Comparison of ENCODE assay signal across 18 cellular contexts in the genomic region with DNA sequence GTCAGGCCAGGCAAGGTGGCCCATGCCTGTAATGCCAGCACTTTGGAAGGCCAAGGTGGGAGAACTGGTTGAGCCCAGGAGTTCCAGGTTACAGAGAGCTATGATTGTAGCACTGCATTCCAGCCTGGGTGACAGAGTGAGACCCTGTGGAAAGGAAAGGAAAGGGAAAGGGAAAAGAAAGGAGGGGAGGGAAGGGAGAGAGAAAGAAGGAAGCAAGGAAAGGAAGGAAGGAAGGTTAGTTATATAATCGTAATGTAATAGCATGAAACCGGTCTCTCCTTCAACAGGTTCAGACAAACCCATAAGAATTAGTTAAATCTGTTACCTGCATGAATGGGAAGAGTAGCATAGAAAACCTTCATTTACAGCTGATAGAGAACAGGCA. TPM values are rescaled to one million over a fixed set of nuclear protein-coding genes. Genes with fewer than 3 reads are reported as not detected.
A peak's percentile ranks its signal among the peaks of the same experiment; 100 is the strongest.
DNase-seq lines count a peak whose midpoint lies in the region; ATAC-seq and TF ChIP-seq lines count a peak whose summit lies in the region.
"Had no signal": no experiment of that assay in that cellular context is flagged by ENCODE, and none has a peak within 500 bp of the region (broad histone marks: within the 10 kb centered on the region; RNA-seq: fewer than 3 reads in every experiment).

No MANE protein-coding gene starts in this region.

- H3K4me1 Mint-ChIP-seq in HFFc6 (ENCODE audit: low read depth) (peaks cover 20% of the 10 kb centered on the region), naive B cell (peaks cover 16 to 29% (median 25%) of the 10 kb centered on the region in 3 donors)
- H3K4me1 Mint-ChIP-seq in activated T-cell treated with anti-CD3 and anti-CD28 coated beads, Interleukin-2, amount 50 U/mL, for 72 hours (ENCODE audit: low read depth) = peaks cover 24% of the 10 kb centered on the region

- H3K36me3 ChIP-seq in body of pancreas (replicated peaks in 1 of 2; ENCODE audit: insufficient read depth in 1 of 2, low read depth in 2 of 2) (no peaks in the 10 kb centered on the region), suprapubic skin (no peaks in the 10 kb centered on the region), heart left ventricle (no peaks in the 10 kb centered on the region)
- H3K36me3 ChIP-seq: right lobe of liver had no signal

- TF ChIP-seq EP300 in suprapubic skin (IDR thresholded peaks at IDR 0.05) = no peak

- intact Hi-C loops in body of pancreas (cut with DNase I) (no loop called here), heart left ventricle (cut with DNase I) (loop anchor here in 1 of 10 donors (10.0 kb wide), 1 partner anchor 52 kb away; no protein-coding TSS in a partner anchor)

- H3K27me3 ChIP-seq in body of pancreas (no peaks in the 10 kb centered on the region), suprapubic skin (no peaks in the 10 kb centered on the region), heart left ventricle (no peaks in the 10 kb centered on the region)
- H3K27me3 ChIP-seq: right lobe of liver had no signal

- peaks cover 76% of the 10 kb centered on the region for H3K4me1 ChIP-seq in body of pancreas
- peaks cover 66% of the 10 kb centered on the region for H3K4me1 ChIP-seq in suprapubic skin
- peaks cover 0 to 30% (median 18%) of the 10 kb centered on the region in 12 donors for H3K4me1 ChIP-seq in heart left ventricle

- ATAC-seq in body of pancreas (no peak), naive B cell (ENCODE audit: low read depth in 2 of 2) (no peak), HG03108 (IDR thresholded peaks at IDR 0.05; ENCODE audit: unreplicated experiment) (no peak), heart left ventricle (no peak)
- ATAC-seq in activated T-cell treated with anti-CD3 and anti-CD28 coated beads, Interleukin-2, amount 50 U/mL, for 72 hours (replicated peaks in 1 of 2) = no peak

- 65 to 66% methylated on average over 2 of the region's 2 CpGs for WGBS in body of pancreas, 2 donors
- 39% methylated on average over 2 of the region's 2 CpGs for whole genome bisulfite sequencing in suprapubic skin
- 62 to 70% (median 68%) methylated on average over 2 of the region's 2 CpGs for WGBS in heart left ventricle, 4 donors

- H3K27ac Mint-ChIP-seq in HFFc6 (0 out of 2 replicates have a peak overlapping the region, but pooled peaks have one; percentile 70), naive B cell (peak overlapping the region in 2 of 6 donors; percentile 16 to 25)
- H3K27ac Mint-ChIP-seq in activated T-cell treated with anti-CD3 and anti-CD28 coated beads, Interleukin-2, amount 50 U/mL, for 72 hours = no peak overlapping the region

- no peak for DNase-seq in HFFc6
- DNase-seq in body of pancreas = no peak
- DNase-seq in naive B cell = no peak
- DNase-seq in suprapubic skin (ENCODE audit: low spot score in 2 of 2) = no peak
- DNase-seq in activated T-cell treated with anti-CD3 and anti-CD28 coated beads, Interleukin-2, amount 50 U/mL, for 72 hours = no peak
- DNase-seq in heart left ventricle = no peak
- no peak for DNase-seq in glomerular visceral epithelial cell (ENCODE audit: extremely low spot score)
- DNase-seq: activated CD4-positive, alpha-beta T cell treated with anti-CD3 and anti-CD28 coated beads for 1 hour; activated effector memory CD4-positive, alpha-beta T cell treated with anti-CD3 and anti-CD28 coated beads, Interleukin-2, amount 50 U/mL, for 16 hours; AML-193; anterior cingulate cortex; cortex of kidney; kidney; NCI-H524 treated with DMSO at 0.1 percent for 48 hours; stimulated activated CD4-positive, alpha-beta T cell treated with anti-CD3 and anti-CD28 coated beads, Interleukin-1b, Interleukin-23, amount 100 ng/mL, for 48 hours had no signal

- TF ChIP-seq POLR2A in body of pancreas (IDR thresholded peaks at IDR 0.05) = no peak
- no peak for TF ChIP-seq POLR2A in suprapubic skin (IDR thresholded peaks at IDR 0.05)
- TF ChIP-seq POLR2A in heart left ventricle (IDR thresholded peaks at IDR 0.05) = no peak

- peak overlapping the region in 3 of 4 donors; percentile 81 to 96 (median 90) for H3K27ac ChIP-seq in body of pancreas
- H3K27ac ChIP-seq in suprapubic skin = peak overlapping the region; percentile 92
- H3K27ac ChIP-seq in heart left ventricle = no peak overlapping the region
- H3K27ac ChIP-seq: HL-60 had no signal

- H3K9me3 Mint-ChIP-seq in HFFc6 (no peaks in the 10 kb centered on the region), naive B cell (no peaks in the 10 kb centered on the region)
- no peaks in the 10 kb centered on the region for H3K9me3 Mint-ChIP-seq in activated T-cell treated with anti-CD3 and anti-CD28 coated beads, Interleukin-2, amount 50 U/mL, for 72 hours

- peak overlapping the region; percentile 74 for H3K4me3 Mint-ChIP-seq in HFFc6
- H3K4me3 Mint-ChIP-seq in naive B cell = peak overlapping the region in 6 of 8 donors; percentile 74 to 93 (median 86)
- peak overlapping the region in 1 of 2 donors; percentile 83 for H3K4me3 Mint-ChIP-seq in activated T-cell treated with anti-CD3 and anti-CD28 coated beads, Interleukin-2, amount 50 U/mL, for 72 hours

- no peaks in the 10 kb centered on the region for H3K36me3 Mint-ChIP-seq in HFFc6 (ENCODE audit: low read depth)
- no peaks in the 10 kb centered on the region for H3K36me3 Mint-ChIP-seq in naive B cell
- no peaks in the 10 kb centered on the region for H3K36me3 Mint-ChIP-seq in activated T-cell treated with anti-CD3 and anti-CD28 coated beads, Interleukin-2, amount 50 U/mL, for 72 hours (ENCODE audit: insufficient read depth in 2 of 2)

- peaks cover 1% of the 10 kb centered on the region; the same call in 1 of the 2 replicates for H3K27me3 Mint-ChIP-seq in HFFc6 (ENCODE audit: insufficient read depth)
- H3K27me3 Mint-ChIP-seq in naive B cell = no peaks in the 10 kb centered on the region
- H3K27me3 Mint-ChIP-seq in activated T-cell treated with anti-CD3 and anti-CD28 coated beads, Interleukin-2, amount 50 U/mL, for 72 hours (ENCODE audit: low read depth) = peaks cover 10% of the 10 kb centered on the region

- no peak overlapping the region for H3K4me3 ChIP-seq in body of pancreas
- no peak overlapping the region for H3K4me3 ChIP-seq in suprapubic skin
- no peak overlapping the region for H3K4me3 ChIP-seq in heart left ventricle

- no peak for TF ChIP-seq CTCF in HFFc6 (IDR thresholded peaks at IDR 0.05)
- TF ChIP-seq CTCF in body of pancreas (IDR thresholded peaks at IDR 0.05) = no peak
- TF ChIP-seq CTCF in suprapubic skin (IDR thresholded peaks at IDR 0.05) = no peak
- no peak for TF ChIP-seq CTCF in heart left ventricle (IDR thresholded peaks at IDR 0.05)

- H3K9me3 ChIP-seq in body of pancreas (no peaks in the 10 kb centered on the region), suprapubic skin (no peaks in the 10 kb centered on the region), heart left ventricle (no peaks in the 10 kb centered on the region)
- H3K9me3 ChIP-seq: right lobe of liver had no signal

RNA-seq across cellular contexts. Expression of gene PAQR7, which starts 1.2 kb away (rescaled TPM):
- total RNA-seq in HFFc6 (2021; fragmentation: NEBNext Ultra II Directional; extraction: Animal tissue kit (Norgen Biotek cat#: 25700)) = 10 to 100 TPM; 16.0 to 19.5 (median 17.9) TPM
- total RNA-seq in body of pancreas (1 to 10 TPM; 3.0 to 4.4 TPM), suprapubic skin (10 to 100 TPM; 14.3 to 20.9 (median 16.6) TPM), heart left ventricle (1 to 10 TPM; 1.1 to 5.7 (median 2.1) TPM)
- polyA plus RNA-seq in naive B cell (ENCODE audit: low read depth in 6 of 6) (under 1 TPM in 4 of 6 donors, not detected in 2; 0.08 to 0.24 (median 0.12) TPM), heart left ventricle (1 to 10 TPM; 1.3 to 1.7 TPM)
- 1 to 10 TPM; 4.6 to 5.1 TPM for total RNA-seq in activated T-cell treated with anti-CD3 and anti-CD28 coated beads, Interleukin-2, amount 50 U/mL, for 72 hours

RNA-seq across cellular contexts. Expression of gene AUNIP, which starts 17.4 kb away (rescaled TPM):
- total RNA-seq in HFFc6 (2021; fragmentation: NEBNext Ultra II Directional; extraction: Animal tissue kit (Norgen Biotek cat#: 25700)) = 1 to 10 TPM; 2.4 to 3.6 (median 3.2) TPM
- total RNA-seq in body of pancreas = not detected
- under 1 TPM in 1 of 6 donors, not detected in 5; 0.15 TPM for polyA plus RNA-seq in naive B cell (ENCODE audit: low read depth in 6 of 6)
- under 1 TPM in 3 of 4 donors, not detected in 1; 0.26 to 0.89 (median 0.49) TPM for total RNA-seq in suprapubic skin
- 1 to 10 TPM; 6.9 to 9.9 TPM for total RNA-seq in activated T-cell treated with anti-CD3 and anti-CD28 coated beads, Interleukin-2, amount 50 U/mL, for 72 hours
- 1 to 10 TPM in 1 of 9 donors, under 1 TPM in 2, not detected in 6; 0.25 to 1.5 (median 0.27) TPM for total RNA-seq in heart left ventricle
- under 1 TPM in 1 of 2 donors, not detected in 1; 0.19 TPM for polyA plus RNA-seq in heart left ventricle

RNA-seq across cellular contexts. Expression of gene STMN1, which starts 29.5 kb away (rescaled TPM):
- total RNA-seq in HFFc6 (2021; fragmentation: NEBNext Ultra II Directional; extraction: Animal tissue kit (Norgen Biotek cat#: 25700)) = 100 to 1,000 TPM; 201 to 370 (median 342) TPM
- total RNA-seq in body of pancreas = 10 to 100 TPM in 1 of 2 donors, 1 to 10 TPM in 1; 6.3 to 11.4 TPM
- 100 to 1,000 TPM; 109 to 169 (median 137) TPM for polyA plus RNA-seq in naive B cell (ENCODE audit: low read depth in 6 of 6)
- 10 to 100 TPM; 21.8 to 33.6 (median 28.1) TPM for total RNA-seq in suprapubic skin
- total RNA-seq in activated T-cell treated with anti-CD3 and anti-CD28 coated beads, Interleukin-2, amount 50 U/mL, for 72 hours = 100 to 1,000 TPM; 379 to 478 TPM
- total RNA-seq in heart left ventricle = 10 to 100 TPM; 21.1 to 95.2 (median 46.4) TPM
- polyA plus RNA-seq in heart left ventricle = 10 to 100 TPM; 38.3 to 63.2 TPM

RNA-seq across cellular contexts. Expression of gene MTFR1L, which starts 56.9 kb away (rescaled TPM):
- total RNA-seq in HFFc6 (2021; fragmentation: NEBNext Ultra II Directional; extraction: Animal tissue kit (Norgen Biotek cat#: 25700)) = 10 to 100 TPM; 52.4 to 69.1 (median 59.1) TPM
- 10 to 100 TPM; 39.7 to 56.4 TPM for total RNA-seq in body of pancreas
- polyA plus RNA-seq in naive B cell (ENCODE audit: low read depth in 6 of 6) = 10 to 100 TPM; 31.9 to 70.8 (median 38.7) TPM
- total RNA-seq in suprapubic skin = 10 to 100 TPM; 35.2 to 79.3 (median 48.1) TPM
- total RNA-seq in activated T-cell treated with anti-CD3 and anti-CD28 coated beads, Interleukin-2, amount 50 U/mL, for 72 hours = 10 to 100 TPM; 34.0 to 39.1 TPM
- 100 to 1,000 TPM; 123 to 319 (median 214) TPM for total RNA-seq in heart left ventricle
- 100 to 1,000 TPM; 135 to 146 TPM for polyA plus RNA-seq in heart left ventricle

Comparison
In these comparisons a context has a peak if more than half of its experiments do, and no peak if none do; other contexts are left out.
1. H3K27ac ChIP-seq: peak in body of pancreas (3 of 4) and suprapubic skin (single experiment); none in heart left ventricle (0 of 12).